9 cellular contexts compared by ENCODE assay signal in genomic region chr12:66688836-66689439, GRCh38. TPM values are rescaled to one million over a fixed set of nuclear protein-coding genes. Genes with fewer than 3 reads are reported as not detected.
DNase-seq lines count a peak whose midpoint lies in the region; ATAC-seq, FAIRE-seq and TF ChIP-seq lines count a peak whose summit lies in the region.
"Had no signal": no experiment of that assay in that cellular context is flagged by ENCODE, and none has a peak within 500 bp of the region (broad histone marks: within the 10 kb centered on the region; RNA-seq: fewer than 3 reads in every experiment).

No MANE protein-coding gene starts in this region.

- H3K79me2 ChIP-seq in DND-41 (ENCODE audit: insufficient read depth, low read length) (no peaks in the 10 kb centered on the region), KMS-11 (ENCODE audit: insufficient read depth, low read depth) (no peaks in the 10 kb centered on the region)

- H4K20me1 ChIP-seq in DND-41 (ENCODE audit: insufficient read depth, low read length) (no peaks in the 10 kb centered on the region), KMS-11 (ENCODE audit: insufficient read depth) (no peaks in the 10 kb centered on the region)

- peak; percentile 48; the same call in 1 of the 3 replicates for ATAC-seq in DND-41 (ENCODE audit: insufficient read depth, low read depth)
- peak; percentile 72 for ATAC-seq in GM21447 (IDR thresholded peaks at IDR 0.05; ENCODE audit: unreplicated experiment)
- peak; percentile 83 for ATAC-seq in left lobe of liver

- H3K9ac ChIP-seq in DND-41 (ENCODE audit: low read depth, low read length) (no peak overlapping the region), KMS-11 (no peak overlapping the region)

- peak; percentile 18 for DNase-seq in DND-41
- peak; percentile 6 for DNase-seq in RCC 7860 (ENCODE audit: low spot score)
- DNase-seq in breast epithelium (ENCODE audit: low spot score in 2 of 2) = no peak
- peak; percentile 46 for DNase-seq in left lobe of liver (ENCODE audit: low spot score)
- DNase-seq in transverse colon = peak; percentile 22
- no peak for DNase-seq in tibial nerve (ENCODE audit: low spot score in 2 of 2)

- FAIRE-seq in RCC 7860 (lab: Jason Lieb, UNC) = no peak

- no peak overlapping the region for H2AFZ ChIP-seq in DND-41 (ENCODE audit: low read depth, low read length)
- H2AFZ ChIP-seq in KMS-11 (ENCODE audit: low read depth) = no peak overlapping the region

- no peak overlapping the region for H3K4me2 ChIP-seq in DND-41 (ENCODE audit: insufficient read depth, low read length)
- no peak overlapping the region for H3K4me2 ChIP-seq in KMS-11

- no peak overlapping the region for H3K27ac ChIP-seq in DND-41 (ENCODE audit: low read length)
- H3K27ac ChIP-seq in KMS-11 = no peak overlapping the region
- no peak overlapping the region for H3K27ac ChIP-seq in breast epithelium
- no peak overlapping the region for H3K27ac ChIP-seq in transverse colon
- H3K27ac ChIP-seq in tibial nerve = no peak overlapping the region

- 27 to 58% methylated on average over 3 to 8 of the region's 8 CpGs for WGBS in transverse colon (ENCODE audit: low coverage in 1 of 2), 2 donors
- 57 to 59% methylated on average over 8 of the region's 8 CpGs for WGBS in tibial nerve, 2 donors

- H3K36me3 ChIP-seq in DND-41 (ENCODE audit: insufficient read depth, low read length) = no peaks in the 10 kb centered on the region
- no peaks in the 10 kb centered on the region for H3K36me3 ChIP-seq in KMS-11 (ENCODE audit: insufficient read depth)
- H3K36me3 ChIP-seq in breast epithelium = no peaks in the 10 kb centered on the region
- H3K36me3 ChIP-seq in transverse colon = no peaks in the 10 kb centered on the region
- H3K36me3 ChIP-seq in tibial nerve = no peaks in the 10 kb centered on the region

- in situ Hi-C loops in transverse colon (cut with MboI; ENCODE audit: low pct_ligation_motif_present in 1 of 4, low pct_unique_long_range_greater_than_20kb in 1 of 4, low sequenced_read_pairs in 3 of 4) = loop anchor here (25.0 kb wide), 3 partner anchors 173 to 427 kb away; no protein-coding TSS in a partner anchor

- TF ChIP-seq POLR2A in breast epithelium (IDR thresholded peaks at IDR 0.05) = no peak
- no peak for TF ChIP-seq POLR2A in transverse colon (IDR thresholded peaks at IDR 0.05)
- no peak for TF ChIP-seq POLR2A in tibial nerve (IDR thresholded peaks at IDR 0.05)

- H3K4me3 ChIP-seq in DND-41 (ENCODE audit: low read depth in 1 of 2, low read length in 2 of 2) (no peak overlapping the region), KMS-11 (IDR thresholded peaks at IDR 0.05; ENCODE audit: insufficient read depth, low read depth, low read length) (no peak overlapping the region), breast epithelium (no peak overlapping the region), transverse colon (no peak overlapping the region), tibial nerve (no peak overlapping the region)

- intact Hi-C loops in breast epithelium (cut with DNase I; ENCODE audit: low total_unique reads) (no loop called here), transverse colon (cut with DNase I; ENCODE audit: low total_unique reads) (no loop called here)

- H3K4me1 ChIP-seq in DND-41 (ENCODE audit: insufficient read depth, low read length) (no peaks in the 10 kb centered on the region), KMS-11 (ENCODE audit: low read depth, poor library complexity, severe bottlenecking) (peaks cover 10% of the 10 kb centered on the region), breast epithelium (no peaks in the 10 kb centered on the region), transverse colon (no peaks in the 10 kb centered on the region), tibial nerve (no peaks in the 10 kb centered on the region)

- TF ChIP-seq EP300 in transverse colon (IDR thresholded peaks at IDR 0.05; ENCODE audit: low read depth) (no peak), tibial nerve (IDR thresholded peaks at IDR 0.05) (no peak)

- no peaks in the 10 kb centered on the region for H3K9me3 ChIP-seq in DND-41 (ENCODE audit: insufficient read depth, low read length, severe bottlenecking)
- no peaks in the 10 kb centered on the region for H3K9me3 ChIP-seq in breast epithelium
- no peaks in the 10 kb centered on the region for H3K9me3 ChIP-seq in transverse colon
- no peaks in the 10 kb centered on the region for H3K9me3 ChIP-seq in tibial nerve

- TF ChIP-seq CTCF in DND-41 (IDR thresholded peaks at IDR 0.05; ENCODE audit: borderline replicate concordance, extremely low read depth, low read length, poor library complexity, severe bottlenecking) (peak; percentile 61), KMS-11 (conservative IDR thresholded peaks at IDR 0.05; ENCODE audit: low read depth, low read length) (peak; percentile 97), breast epithelium (IDR thresholded peaks at IDR 0.05) (peak in 2 of 3 donors; percentile 30 to 40), transverse colon (IDR thresholded peaks at IDR 0.05) (peak in 4 of 5 experiments; percentile 20 to 44 (median 21)), tibial nerve (IDR thresholded peaks at IDR 0.05) (peak in 2 of 5 experiments; percentile 13 to 21)

- H3K27me3 ChIP-seq in DND-41 (ENCODE audit: insufficient read depth, low read length, poor library complexity) = no peaks in the 10 kb centered on the region
- H3K27me3 ChIP-seq in KMS-11 (ENCODE audit: insufficient read depth, low read depth) = no peaks in the 10 kb centered on the region
- no peaks in the 10 kb centered on the region for H3K27me3 ChIP-seq in breast epithelium
- H3K27me3 ChIP-seq in transverse colon = no peaks in the 10 kb centered on the region
- H3K27me3 ChIP-seq in tibial nerve = no peaks in the 10 kb centered on the region

RNA-seq across cellular contexts. Expression of gene GRIP1, which starts 10.1 kb away (rescaled TPM):
- 1 to 10 TPM in 2 of 3 donors, under 1 TPM in 1; 0.48 to 6.3 (median 2.9) TPM for total RNA-seq in breast epithelium
- 0.13 TPM for total RNA-seq in left lobe of liver
- total RNA-seq in transverse colon = 1 to 10 TPM; 4.4 to 9.0 (median 8.2) TPM
- 1 to 10 TPM in 2 of 4 donors, under 1 TPM in 2; 0.22 to 3.0 (median 1.6) TPM for total RNA-seq in tibial nerve
- total RNA-seq: T-helper 2 cell treated with Interferon-gamma antibody and Interleukin-4, amounts not matched to agents 100 ng/mL and 5 ng/mL, for 36 hours had no signal

Comparison
In these comparisons a context has a peak if more than half of its experiments do, and no peak if none do; other contexts are left out.
1. DNase-seq: peak in DND-41 (single experiment), RCC 7860 (single experiment), left lobe of liver (single experiment) and transverse colon (single experiment); none in breast epithelium (0 of 2) and tibial nerve (0 of 2).
2. Peak in every context shown above with its lines, with median percentiles within 50 percentile points of each other: ATAC-seq.